Comparison of ENCODE assay signal across 12 cellular contexts in the genomic region with DNA sequence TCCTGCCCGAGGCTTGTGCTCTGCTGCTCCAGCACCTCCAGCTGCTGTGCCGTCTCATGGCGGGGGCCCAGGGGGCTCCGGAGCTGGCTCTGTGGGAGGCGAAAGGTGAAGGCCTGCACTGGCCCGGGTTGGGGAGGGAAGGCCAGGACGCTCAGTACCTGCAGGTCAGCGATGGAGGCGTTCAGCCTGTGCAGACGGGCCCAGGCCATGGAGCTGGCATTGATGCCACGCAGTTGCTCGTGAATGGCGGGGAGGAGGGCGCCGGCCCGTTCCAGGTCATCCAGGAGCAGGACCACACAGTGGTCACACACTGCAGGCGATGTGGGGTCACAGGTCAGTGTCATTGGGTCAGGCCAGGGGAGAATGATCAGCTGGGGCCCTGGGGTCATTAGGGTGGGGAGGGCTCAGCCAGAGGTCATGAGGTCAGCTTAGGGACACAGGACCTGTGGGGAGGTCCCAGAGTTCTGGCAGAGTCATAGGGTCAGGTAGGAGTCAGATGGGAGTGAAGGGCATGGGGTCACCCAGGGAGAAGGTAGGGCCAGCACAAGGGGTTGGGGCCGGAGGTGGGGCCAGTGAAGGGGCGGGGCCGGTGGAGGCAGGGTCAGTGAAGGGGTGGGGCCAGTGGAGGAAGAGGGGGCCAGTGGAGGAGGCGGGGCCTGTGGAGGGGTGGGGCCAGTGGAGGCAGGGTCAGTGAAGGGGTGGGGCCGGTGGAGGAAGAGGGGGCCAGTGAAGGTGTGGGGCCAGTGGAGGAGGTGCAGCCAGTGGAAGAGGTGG. TPM values are rescaled to one million over a fixed set of nuclear protein-coding genes. Genes with fewer than 3 reads are reported as not detected.
DNase-seq lines count a peak whose midpoint lies in the region; ATAC-seq lines count a peak whose summit lies in the region.
"Had no signal": no experiment of that assay in that cellular context is flagged by ENCODE, and none has a peak within 500 bp of the region (broad histone marks: within the 10 kb centered on the region; RNA-seq: fewer than 3 reads in every experiment).

No MANE protein-coding gene starts in this region.

- POLR2A ChIA-PET in activated CD4-positive, alpha-beta memory T cell treated with anti-CD3 and anti-CD28 coated beads for 36 hours (lab: Charles Lee): no interaction called here
- POLR2A ChIA-PET in activated CD4-positive, alpha-beta memory T cell treated with anti-CD3 and anti-CD28 coated beads, Interleukin-2, amount 10 ng/mL, durations not matched to agents 7 days and 5 days (lab: Charles Lee): no interaction called here

- H3K36me3 Mint-ChIP-seq in activated CD4-positive, alpha-beta memory T cell treated with anti-CD3 and anti-CD28 coated beads for 36 hours: no peaks in the 10 kb centered on the region
- H3K36me3 Mint-ChIP-seq in activated CD4-positive, alpha-beta memory T cell treated with anti-CD3 and anti-CD28 coated beads, Interleukin-2, amount 10 ng/mL, durations not matched to agents 7 days and 5 days (ENCODE audit: low read depth): no peaks in the 10 kb centered on the region

- ATAC-seq in esophagus mucosa (peak; percentile 4), GM21825 (IDR thresholded peaks at IDR 0.05; ENCODE audit: unreplicated experiment) (no peak)
- ATAC-seq: body of pancreas had no signal

- no peaks in the 10 kb centered on the region for H3K4me1 Mint-ChIP-seq in activated CD4-positive, alpha-beta memory T cell treated with anti-CD3 and anti-CD28 coated beads for 36 hours (ENCODE audit: low read depth)
- no peaks in the 10 kb centered on the region for H3K4me1 Mint-ChIP-seq in activated CD4-positive, alpha-beta memory T cell treated with anti-CD3 and anti-CD28 coated beads, Interleukin-2, amount 10 ng/mL, durations not matched to agents 7 days and 5 days

- H3K27ac Mint-ChIP-seq in activated CD4-positive, alpha-beta memory T cell treated with anti-CD3 and anti-CD28 coated beads for 36 hours: no peak overlapping the region
- H3K27ac Mint-ChIP-seq in activated CD4-positive, alpha-beta memory T cell treated with anti-CD3 and anti-CD28 coated beads, Interleukin-2, amount 10 ng/mL, durations not matched to agents 7 days and 5 days: no peak overlapping the region
- H3K27ac Mint-ChIP-seq: activated T-cell treated with anti-CD3 and anti-CD28 coated beads, Interleukin-2, amount 50 U/mL, for 24 hours had no signal

- peak; percentile 29 for DNase-seq in activated CD4-positive, alpha-beta memory T cell treated with anti-CD3 and anti-CD28 coated beads for 36 hours
- no peak for DNase-seq in activated CD4-positive, alpha-beta memory T cell treated with anti-CD3 and anti-CD28 coated beads, Interleukin-2, amount 10 ng/mL, durations not matched to agents 7 days and 5 days
- DNase-seq in RKO (ENCODE audit: low spot score) (peak; percentile 50), NCI-H1417 treated with DMSO at 0.1 percent for 48 hours (lab: John Stamatoyannopoulos, UW) (no peak), SIG-M5 treated with dmso at 0.1 percent for 504 hours (lab: John Stamatoyannopoulos, UW; ENCODE audit: unreplicated experiment) (no peak)
- DNase-seq: activated T-cell treated with anti-CD3 and anti-CD28 coated beads, Interleukin-2, amount 50 U/mL, for 24 hours; body of pancreas; NCI-H774 had no signal

- H3K36me3 ChIP-seq in rectal smooth muscle tissue (ENCODE audit: control insufficient read depth, insufficient read depth, low read length): peaks cover 27% of the 10 kb centered on the region

- intact Hi-C loops in activated CD4-positive, alpha-beta memory T cell treated with anti-CD3 and anti-CD28 coated beads for 36 hours (cut with micrococcal nuclease): no loop called here

- no peaks in the 10 kb centered on the region for H3K27me3 ChIP-seq in rectal smooth muscle tissue (ENCODE audit: control insufficient read depth, insufficient read depth, low read length)
- H3K27me3 ChIP-seq: body of pancreas had no signal

- H3K27ac ChIP-seq in rectal smooth muscle tissue (ENCODE audit: low read depth, low read length): peak overlapping the region; percentile 61
- H3K27ac ChIP-seq: body of pancreas, epithelial cell of prostate had no signal

- no peaks in the 10 kb centered on the region for H3K27me3 Mint-ChIP-seq in activated CD4-positive, alpha-beta memory T cell treated with anti-CD3 and anti-CD28 coated beads for 36 hours
- no peaks in the 10 kb centered on the region for H3K27me3 Mint-ChIP-seq in activated CD4-positive, alpha-beta memory T cell treated with anti-CD3 and anti-CD28 coated beads, Interleukin-2, amount 10 ng/mL, durations not matched to agents 7 days and 5 days
- H3K27me3 Mint-ChIP-seq: activated T-cell treated with anti-CD3 and anti-CD28 coated beads, Interleukin-2, amount 50 U/mL, for 24 hours had no signal

- H3K4me3 Mint-ChIP-seq in activated CD4-positive, alpha-beta memory T cell treated with anti-CD3 and anti-CD28 coated beads for 36 hours: no peak overlapping the region
- no peak overlapping the region for H3K4me3 Mint-ChIP-seq in activated CD4-positive, alpha-beta memory T cell treated with anti-CD3 and anti-CD28 coated beads, Interleukin-2, amount 10 ng/mL, durations not matched to agents 7 days and 5 days
- H3K4me3 Mint-ChIP-seq: activated T-cell treated with anti-CD3 and anti-CD28 coated beads, Interleukin-2, amount 50 U/mL, for 24 hours had no signal

- no peaks in the 10 kb centered on the region for H3K4me1 ChIP-seq in rectal smooth muscle tissue (ENCODE audit: control insufficient read depth, insufficient read depth, low read length)
- H3K4me1 ChIP-seq: body of pancreas had no signal

- no peak overlapping the region for H3K9ac ChIP-seq in rectal smooth muscle tissue (ENCODE audit: low read length)

- H3K9me3 Mint-ChIP-seq in activated CD4-positive, alpha-beta memory T cell treated with anti-CD3 and anti-CD28 coated beads for 36 hours: no peaks in the 10 kb centered on the region
- no peaks in the 10 kb centered on the region for H3K9me3 Mint-ChIP-seq in activated CD4-positive, alpha-beta memory T cell treated with anti-CD3 and anti-CD28 coated beads, Interleukin-2, amount 10 ng/mL, durations not matched to agents 7 days and 5 days
- H3K9me3 Mint-ChIP-seq: activated T-cell treated with anti-CD3 and anti-CD28 coated beads, Interleukin-2, amount 50 U/mL, for 24 hours had no signal

- CTCF ChIA-PET in activated CD4-positive, alpha-beta memory T cell treated with anti-CD3 and anti-CD28 coated beads for 36 hours (lab: Charles Lee): no interaction called here
- CTCF ChIA-PET in activated CD4-positive, alpha-beta memory T cell treated with anti-CD3 and anti-CD28 coated beads, Interleukin-2, amount 10 ng/mL, durations not matched to agents 7 days and 5 days (lab: Charles Lee): no interaction called here

- H3K4me3 ChIP-seq in rectal smooth muscle tissue (ENCODE audit: low read length): no peak overlapping the region
- H3K4me3 ChIP-seq: body of pancreas had no signal

RNA-seq across cellular contexts. Expression of a gene that starts 18.0 kb away (rescaled TPM):
- 100 to 1,000 TPM in 1 of 2 experiments, 10 to 100 TPM in 1; 98.6 to 101 TPM for total RNA-seq in activated CD4-positive, alpha-beta memory T cell treated with anti-CD3 and anti-CD28 coated beads for 36 hours
- 10 to 100 TPM; 90.1 to 91.0 TPM for total RNA-seq in activated CD4-positive, alpha-beta memory T cell treated with anti-CD3 and anti-CD28 coated beads, Interleukin-2, amount 10 ng/mL, durations not matched to agents 7 days and 5 days
- total RNA-seq in esophagus mucosa: 76.1 TPM

RNA-seq across cellular contexts. Expression of a gene that starts 46.3 kb away (rescaled TPM):
- total RNA-seq in activated CD4-positive, alpha-beta memory T cell treated with anti-CD3 and anti-CD28 coated beads for 36 hours: 1 to 10 TPM in 1 of 2 experiments, under 1 TPM in 1; 0.78 to 1.1 TPM
- total RNA-seq in activated CD4-positive, alpha-beta memory T cell treated with anti-CD3 and anti-CD28 coated beads, Interleukin-2, amount 10 ng/mL, durations not matched to agents 7 days and 5 days: under 1 TPM; 0.33 to 0.63 TPM
- total RNA-seq in esophagus mucosa: 83.4 TPM

Comparison
In these comparisons a context has a peak if more than half of its experiments do, and no peak if none do; other contexts are left out.
1. DNase-seq: peak in activated CD4-positive, alpha-beta memory T cell treated with anti-CD3 and anti-CD28 coated beads for 36 hours (single experiment) and RKO (single experiment); none in activated CD4-positive, alpha-beta memory T cell treated with anti-CD3 and anti-CD28 coated beads, Interleukin-2, amount 10 ng/mL, durations not matched to agents 7 days and 5 days (single experiment), NCI-H1417 treated with DMSO at 0.1 percent for 48 hours (single experiment) and SIG-M5 treated with dmso at 0.1 percent for 504 hours (single experiment).
2. RNA of a gene that starts 46.3 kb away (total RNA-seq): 83.4 TPM in esophagus mucosa (single experiment); 0.78 to 1.1 TPM in activated CD4-positive, alpha-beta memory T cell treated with anti-CD3 and anti-CD28 coated beads for 36 hours and 0.33 to 0.63 TPM in activated CD4-positive, alpha-beta memory T cell treated with anti-CD3 and anti-CD28 coated beads, Interleukin-2, amount 10 ng/mL, durations not matched to agents 7 days and 5 days; every median in the first group is over 10 times any median in the second.